1 cellular context compared by ENCODE assay signal in genomic region chr11:62805044-62805892, GRCh38.
A peak's percentile ranks its signal among the peaks of the same experiment; 100 is the strongest.
TF ChIP-seq lines count a peak whose summit lies in the region.

NXF1 (minus strand) TSS chr11:62805440; CDS start chr11:62805356, 84 bp downstream.

TF ChIP-seq in K562, 482 proteins besides CTCF, POLR2A, EP300 and RAD21 (continued from another document and continues in another):
- no peak for TF ChIP-seq SRSF3 (IDR thresholded peaks at IDR 0.05; ENCODE audit: insufficient read depth, low read length)
- no peak for TF ChIP-seq KLF16 (IDR thresholded peaks at IDR 0.05)
- peak; percentile 56 for TF ChIP-seq U2AF1 (optimal IDR thresholded peaks at IDR 0.05; ENCODE audit: low read depth, low read length)
- TF ChIP-seq NRF1 (conservative IDR thresholded peaks at IDR 0.05 in 1 of 2, IDR thresholded peaks at IDR 0.05 in 1 of 2) = peak; percentile 97
- TF ChIP-seq ZFP36 (IDR thresholded peaks at IDR 0.05; ENCODE audit: low read depth, low read length, partially characterized antibody) = no peak
- TF ChIP-seq MYC (IDR thresholded peaks at IDR 0.05; ENCODE audit: low read depth, low read length) = peak; percentile 74
- no peak for TF ChIP-seq MYC (CRISPR knock-in tag; IDR thresholded peaks at IDR 0.05; ENCODE audit: borderline replicate concordance, low read depth)
- peak; percentile 92 for TF ChIP-seq THAP7 (CRISPR knock-in tag; IDR thresholded peaks at IDR 0.05)
- TF ChIP-seq, protein P1, sequence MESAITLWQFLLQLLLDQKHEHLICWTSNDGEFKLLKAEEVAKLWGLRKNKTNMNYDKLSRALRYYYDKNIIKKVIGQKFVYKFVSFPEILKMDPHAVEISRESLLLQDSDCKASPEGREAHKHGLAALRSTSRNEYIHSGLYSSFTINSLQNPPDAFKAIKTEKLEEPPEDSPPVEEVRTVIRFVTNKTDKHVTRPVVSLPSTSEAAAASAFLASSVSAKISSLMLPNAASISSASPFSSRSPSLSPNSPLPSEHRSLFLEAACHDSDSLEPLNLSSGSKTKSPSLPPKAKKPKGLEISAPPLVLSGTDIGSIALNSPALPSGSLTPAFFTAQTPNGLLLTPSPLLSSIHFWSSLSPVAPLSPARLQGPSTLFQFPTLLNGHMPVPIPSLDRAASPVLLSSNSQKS (CRISPR knock-in tag; IDR thresholded peaks at IDR 0.05) = no peak
- peak; percentile 94 for TF ChIP-seq GTF2A2 (tag; IDR thresholded peaks at IDR 0.05)
- peak; percentile 79 for TF ChIP-seq ETS2 (tag; IDR thresholded peaks at IDR 0.05; ENCODE audit: borderline replicate concordance, poor library complexity, severe bottlenecking)
- TF ChIP-seq HLTF (IDR thresholded peaks at IDR 0.05) = no peak
- TF ChIP-seq MIER1 (IDR thresholded peaks at IDR 0.05; ENCODE audit: low read depth) = no peak
- TF ChIP-seq ZNF408 (CRISPR knock-in tag; IDR thresholded peaks at IDR 0.05; ENCODE audit: low read depth) = no peak
- peak; percentile 84 for TF ChIP-seq ATF7 (IDR thresholded peaks at IDR 0.05)
- TF ChIP-seq BRCA1 (IDR thresholded peaks at IDR 0.05) = no peak
- TF ChIP-seq BRCA1 (CRISPR knock-in tag; IDR thresholded peaks at IDR 0.05) = peak; percentile 30; the same call in 1 of the 2 replicates
- TF ChIP-seq RAD51 (IDR thresholded peaks at IDR 0.05; ENCODE audit: borderline replicate concordance, low read depth) = no peak
- TF ChIP-seq CREB1 (IDR thresholded peaks at IDR 0.05) = peak; percentile 99
- TF ChIP-seq CREB1 (CRISPR knock-in tag; IDR thresholded peaks at IDR 0.05) = peak; percentile 99
- peak; percentile 56 for TF ChIP-seq JUND (IDR thresholded peaks at IDR 0.05; ENCODE audit: borderline replicate concordance, low read depth, low read length)
- TF ChIP-seq JUND (tag; IDR thresholded peaks at IDR 0.05; ENCODE audit: borderline replicate concordance, low read depth, low read length) = peak; percentile 26; the same call in 1 of the 3 replicates
- TF ChIP-seq SMARCA5 (IDR thresholded peaks at IDR 0.05) = no peak
- no peak for TF ChIP-seq ELF1 (tag; IDR thresholded peaks at IDR 0.05)
- peak; percentile 59 for TF ChIP-seq NUFIP1 (IDR thresholded peaks at IDR 0.05; ENCODE audit: partially characterized antibody)
- no peak for TF ChIP-seq CAMTA2 (CRISPR knock-in tag; conservative IDR thresholded peaks at IDR 0.05)
- TF ChIP-seq CC2D1A (IDR thresholded peaks at IDR 0.05) = no peak
- no peak for TF ChIP-seq ZKSCAN8 (CRISPR knock-in tag; IDR thresholded peaks at IDR 0.05)
- TF ChIP-seq ZNF3 (CRISPR knock-in tag; IDR thresholded peaks at IDR 0.05) = no peak
- peak; percentile 46; the same call in 1 of the 2 replicates for TF ChIP-seq NR2C2 (CRISPR knock-in tag; IDR thresholded peaks at IDR 0.05)
- peak; percentile 48 for TF ChIP-seq NR2C2 (tag; IDR thresholded peaks at IDR 0.05)
- no peak for TF ChIP-seq ZNF398 (CRISPR knock-in tag; IDR thresholded peaks at IDR 0.05)
- no peak for TF ChIP-seq BRF1 (IDR thresholded peaks at IDR 0.05; ENCODE audit: borderline replicate concordance, extremely low read depth, insufficient read length)
- 0 out of 2 replicates have a peak, but pooled peaks have one; percentile 54 for TF ChIP-seq MED1 (CRISPR knock-in tag; IDR thresholded peaks at IDR 0.05; ENCODE audit: borderline replicate concordance)
- TF ChIP-seq PML (IDR thresholded peaks at IDR 0.05; ENCODE audit: low read length) = peak; percentile 96
- no peak for TF ChIP-seq PHB2 (IDR thresholded peaks at IDR 0.05; ENCODE audit: low read depth)
- TF ChIP-seq NR1H2 (CRISPR knock-in tag; IDR thresholded peaks at IDR 0.05) = peak; percentile 98
- TF ChIP-seq CCAR2 (IDR thresholded peaks at IDR 0.05; ENCODE audit: low read depth, low read length) = no peak
- TF ChIP-seq, protein P2, sequence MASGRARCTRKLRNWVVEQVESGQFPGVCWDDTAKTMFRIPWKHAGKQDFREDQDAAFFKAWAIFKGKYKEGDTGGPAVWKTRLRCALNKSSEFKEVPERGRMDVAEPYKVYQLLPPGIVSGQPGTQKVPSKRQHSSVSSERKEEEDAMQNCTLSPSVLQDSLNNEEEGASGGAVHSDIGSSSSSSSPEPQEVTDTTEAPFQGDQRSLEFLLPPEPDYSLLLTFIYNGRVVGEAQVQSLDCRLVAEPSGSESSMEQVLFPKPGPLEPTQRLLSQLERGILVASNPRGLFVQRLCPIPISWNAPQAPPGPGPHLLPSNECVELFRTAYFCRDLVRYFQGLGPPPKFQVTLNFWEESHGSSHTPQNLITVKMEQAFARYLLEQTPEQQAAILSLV (tag; IDR thresholded peaks at IDR 0.05) = no peak
- peak; percentile 89 to 94 for TF ChIP-seq MAZ (CRISPR knock-in tag; conservative IDR thresholded peaks at IDR 0.05 in 1 of 2, IDR thresholded peaks at IDR 0.05 in 1 of 2)
- peak; percentile 83; the same call in 1 of the 2 replicates for TF ChIP-seq SRSF1 (IDR thresholded peaks at IDR 0.05; ENCODE audit: low read depth, low read length)
- TF ChIP-seq PCBP1 (IDR thresholded peaks at IDR 0.05; ENCODE audit: low read depth, low read length, poor library complexity, severe bottlenecking) = peak; percentile 98
- no peak for TF ChIP-seq ZNF175 (CRISPR knock-in tag; IDR thresholded peaks at IDR 0.05; ENCODE audit: low read depth)
- TF ChIP-seq, protein P3, sequence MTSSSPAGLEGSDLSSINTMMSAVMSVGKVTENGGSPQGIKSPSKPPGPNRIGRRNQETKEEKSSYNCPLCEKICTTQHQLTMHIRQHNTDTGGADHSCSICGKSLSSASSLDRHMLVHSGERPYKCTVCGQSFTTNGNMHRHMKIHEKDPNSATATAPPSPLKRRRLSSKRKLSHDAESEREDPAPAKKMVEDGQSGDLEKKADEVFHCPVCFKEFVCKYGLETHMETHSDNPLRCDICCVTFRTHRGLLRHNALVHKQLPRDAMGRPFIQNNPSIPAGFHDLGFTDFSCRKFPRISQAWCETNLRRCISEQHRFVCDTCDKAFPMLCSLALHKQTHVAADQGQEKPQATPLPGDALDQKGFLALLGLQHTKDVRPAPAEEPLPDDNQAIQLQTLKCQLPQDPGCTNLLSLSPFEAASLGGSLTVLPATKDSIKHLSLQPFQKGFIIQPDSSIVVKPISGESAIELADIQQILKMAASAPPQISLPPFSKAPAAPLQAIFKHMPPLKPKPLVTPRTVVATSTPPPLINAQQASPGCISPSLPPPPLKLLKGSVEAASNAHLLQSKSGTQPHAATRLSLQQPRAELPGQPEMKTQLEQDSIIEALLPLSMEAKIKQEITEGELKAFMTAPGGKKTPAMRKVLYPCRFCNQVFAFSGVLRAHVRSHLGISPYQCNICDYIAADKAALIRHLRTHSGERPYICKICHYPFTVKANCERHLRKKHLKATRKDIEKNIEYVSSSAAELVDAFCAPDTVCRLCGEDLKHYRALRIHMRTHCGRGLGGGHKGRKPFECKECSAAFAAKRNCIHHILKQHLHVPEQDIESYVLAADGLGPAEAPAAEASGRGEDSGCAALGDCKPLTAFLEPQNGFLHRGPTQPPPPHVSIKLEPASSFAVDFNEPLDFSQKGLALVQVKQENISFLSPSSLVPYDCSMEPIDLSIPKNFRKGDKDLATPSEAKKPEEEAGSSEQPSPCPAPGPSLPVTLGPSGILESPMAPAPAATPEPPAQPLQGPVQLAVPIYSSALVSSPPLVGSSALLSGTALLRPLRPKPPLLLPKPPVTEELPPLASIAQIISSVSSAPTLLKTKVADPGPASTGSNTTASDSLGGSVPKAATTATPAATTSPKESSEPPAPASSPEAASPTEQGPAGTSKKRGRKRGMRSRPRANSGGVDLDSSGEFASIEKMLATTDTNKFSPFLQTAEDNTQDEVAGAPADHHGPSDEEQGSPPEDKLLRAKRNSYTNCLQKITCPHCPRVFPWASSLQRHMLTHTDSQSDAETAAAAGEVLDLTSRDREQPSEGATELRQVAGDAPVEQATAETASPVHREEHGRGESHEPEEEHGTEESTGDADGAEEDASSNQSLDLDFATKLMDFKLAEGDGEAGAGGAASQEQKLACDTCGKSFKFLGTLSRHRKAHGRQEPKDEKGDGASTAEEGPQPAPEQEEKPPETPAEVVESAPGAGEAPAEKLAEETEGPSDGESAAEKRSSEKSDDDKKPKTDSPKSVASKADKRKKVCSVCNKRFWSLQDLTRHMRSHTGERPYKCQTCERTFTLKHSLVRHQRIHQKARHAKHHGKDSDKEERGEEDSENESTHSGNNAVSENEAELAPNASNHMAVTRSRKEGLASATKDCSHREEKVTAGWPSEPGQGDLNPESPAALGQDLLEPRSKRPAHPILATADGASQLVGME (CRISPR knock-in tag; IDR thresholded peaks at IDR 0.05) = no peak
- TF ChIP-seq CBX2 (IDR thresholded peaks at IDR 0.05; ENCODE audit: insufficient read depth, low read length, poor library complexity, severe bottlenecking) = no peak
- TF ChIP-seq THRB (CRISPR knock-in tag; conservative IDR thresholded peaks at IDR 0.05) = 0 out of 2 replicates have a peak, but pooled peaks have one; percentile 63
- TF ChIP-seq ZNF740 (CRISPR knock-in tag; IDR thresholded peaks at IDR 0.05) = 0 out of 2 replicates have a peak, but pooled peaks have one; percentile 28
- no peak for TF ChIP-seq ZNF740 (tag; IDR thresholded peaks at IDR 0.05)
- peak; percentile 42 for TF ChIP-seq STAG1 (CRISPR knock-in tag; IDR thresholded peaks at IDR 0.05; ENCODE audit: borderline replicate concordance)
- TF ChIP-seq DEAF1 (CRISPR knock-in tag; IDR thresholded peaks at IDR 0.05) = no peak; the same call in 1 of the 2 replicates
- no peak for TF ChIP-seq TSC22D4 (tag; IDR thresholded peaks at IDR 0.05)
- peak; percentile 81 for TF ChIP-seq HNRNPLL (IDR thresholded peaks at IDR 0.05; ENCODE audit: low read depth, low read length, poor library complexity, severe bottlenecking)
- TF ChIP-seq MCM5 (IDR thresholded peaks at IDR 0.05; ENCODE audit: low read depth) = no peak
